ENCODE assay signal across 23 cellular contexts in genomic region chr10:114713525-114713924, GRCh38. TPM values are rescaled to one million over a fixed set of nuclear protein-coding genes. Genes with fewer than 3 reads are reported as not detected.
DNase-seq lines count a peak whose midpoint lies in the region; TF ChIP-seq lines count a peak whose summit lies in the region.
"Had no signal": no experiment of that assay in that cellular context is flagged by ENCODE, and none has a peak within 500 bp of the region (broad histone marks: within the 10 kb centered on the region; RNA-seq: fewer than 3 reads in every experiment).

No MANE protein-coding gene starts in this region.

- H3K27ac Mint-ChIP-seq in osteocyte (ENCODE audit: unreplicated experiment), result peak overlapping the region; percentile 93
- H3K27ac Mint-ChIP-seq in endodermal cell, result no peak overlapping the region
- H3K27ac Mint-ChIP-seq: activated CD8-positive, alpha-beta T cell treated with anti-CD3 and anti-CD28 coated beads for 36 hours; CD4-positive, alpha-beta memory T cell; dendritic cell treated with granulocyte-macrophage colony-stimulating factor and Interleukin-4, amounts not matched to agents 40 ng/mL and 50 ng/mL, for 4 days; T-cell had no signal

- H3K4me3 ChIP-seq in HEK293 (ENCODE audit: low read depth, low read length), result no peak overlapping the region
- no peak overlapping the region for H3K4me3 ChIP-seq in endodermal cell (ENCODE audit: low read length)
- H3K4me3 ChIP-seq: HAP-1, lung, MG63, vagina had no signal

- H3K27me3 ChIP-seq in endodermal cell (ENCODE audit: control insufficient read depth, insufficient read depth, low read length, poor library complexity, severe bottlenecking), result no peaks in the 10 kb centered on the region
- H3K27me3 ChIP-seq: brain microvascular endothelial cell, MG63, vagina had no signal

- CTCF ChIA-PET in HEK293 (lab: Yijun Ruan, JAX), result interaction anchor here (0.6 to 2.7 kb wide), 7 partner anchors 10 to 423 kb away, joined by 3 to 16 read pairs (median 3); no protein-coding TSS in a partner anchor

- H3K4me1 ChIP-seq in HEK293 (ENCODE audit: control insufficient read depth, insufficient read depth, low read length) (peaks cover 46% of the 10 kb centered on the region), endodermal cell (ENCODE audit: control insufficient read depth, insufficient read depth, low read length) (no peaks in the 10 kb centered on the region)
- H3K4me1 ChIP-seq: HAP-1 had no signal

- H3K27ac ChIP-seq in HEK293 (ENCODE audit: extremely low read depth, low read depth, low read length) (peak overlapping the region; percentile 71; the same call in 1 of the 2 replicates), cingulate gyrus (ENCODE audit: low read depth, low read length) (peak overlapping the region; percentile 48), endodermal cell (ENCODE audit: low read depth, low read length) (no peak overlapping the region)

- DNase-seq in Ammon's horn (ENCODE audit: low spot score), result peak; percentile 12
- no peak for DNase-seq in osteocyte (ENCODE audit: extremely low spot score, unreplicated experiment)
- DNase-seq in NK-92 (lab: John Stamatoyannopoulos, UW; ENCODE audit: unreplicated experiment), result no peak
- no peak for DNase-seq in NCI-H526 treated with DMSO at 0.1 percent for 48 hours (lab: John Stamatoyannopoulos, UW)
- DNase-seq in endodermal cell, result no peak
- DNase-seq: activated CD4-positive, CD25-positive, alpha-beta regulatory T cell treated with anti-CD3 and anti-CD28 coated beads, Interleukin-2, amount 50 U/mL, for 72 hours; activated CD8-positive, alpha-beta T cell treated with anti-CD3 and anti-CD28 coated beads for 36 hours; activated effector memory CD4-positive, alpha-beta T cell treated with anti-CD3 and anti-CD28 coated beads, Interleukin-2, amount 50 U/mL, for 16 hours; activated T-cell treated with anti-CD3 and anti-CD28 coated beads for 4 hours; brain microvascular endothelial cell; CD4-positive, alpha-beta memory T cell; DMS 273 treated with DMSO at 0.1 percent for 48 hours; MG63; NCI-H1436 treated with DMSO at 0.1 percent for 48 hours; NCI-H2171; NCI-H526; T-cell had no signal

- H3K36me3 ChIP-seq in HEK293 (ENCODE audit: control insufficient read depth in 2 of 2, insufficient read depth in 1 of 2, low read length in 2 of 2) (no peaks in the 10 kb centered on the region), endodermal cell (ENCODE audit: control insufficient read depth, insufficient read depth, low read length) (no peaks in the 10 kb centered on the region)
- H3K36me3 ChIP-seq: brain microvascular endothelial cell, HAP-1, vagina had no signal

- peak overlapping the region; percentile 61 for H3K4me3 Mint-ChIP-seq in osteocyte (ENCODE audit: unreplicated experiment)
- no peak overlapping the region for H3K4me3 Mint-ChIP-seq in endodermal cell
- H3K4me3 Mint-ChIP-seq: activated CD8-positive, alpha-beta T cell treated with anti-CD3 and anti-CD28 coated beads for 36 hours; CD4-positive, alpha-beta memory T cell; dendritic cell treated with granulocyte-macrophage colony-stimulating factor and Interleukin-4, amounts not matched to agents 40 ng/mL and 50 ng/mL, for 4 days; T-cell had no signal

- POLR2A ChIA-PET in HEK293 (lab: Yijun Ruan, JAX), result interaction anchor here (0.6 kb wide), 1 partner anchor 15 kb away, joined by 4 read pairs; no protein-coding TSS in a partner anchor

- TF ChIP-seq CTCF in HEK293 (tag by site-specific recombination; IDR thresholded peaks at IDR 0.05), result no peak
- no peak for TF ChIP-seq CTCF in osteocyte (IDR thresholded peaks at IDR 0.05)
- no peak for TF ChIP-seq CTCF in endodermal cell (conservative IDR thresholded peaks at IDR 0.05)

- H3K9me3 ChIP-seq in HEK293 (ENCODE audit: control insufficient read depth, insufficient read depth, low read depth, low read length), result no peaks in the 10 kb centered on the region
- H3K9me3 ChIP-seq in endodermal cell (ENCODE audit: control insufficient read depth, low read length), result no peaks in the 10 kb centered on the region
- H3K9me3 ChIP-seq: HAP-1, MG63, vagina had no signal

- 78% methylated on average over 5 of the region's 5 CpGs; no CpG with 5 or more reads in 1 of the 2 experiments for WGBS in endodermal cell (ENCODE audit: insufficient coverage in 1 of 2, insufficient read length in 1 of 2), 2 experiments

- H3K9ac ChIP-seq in endodermal cell (ENCODE audit: extremely low read depth, low read length, poor library complexity, severe bottlenecking), result no peak overlapping the region

- H3K4me1 Mint-ChIP-seq in osteocyte (ENCODE audit: unreplicated experiment) (peaks cover 65% of the 10 kb centered on the region), endodermal cell (peaks cover 16% of the 10 kb centered on the region)
- H3K4me1 Mint-ChIP-seq: T-cell had no signal

- no peaks in the 10 kb centered on the region for H3K36me3 Mint-ChIP-seq in osteocyte (ENCODE audit: unreplicated experiment)
- H3K36me3 Mint-ChIP-seq in endodermal cell (ENCODE audit: low read depth), result no peaks in the 10 kb centered on the region
- H3K36me3 Mint-ChIP-seq: CD4-positive, alpha-beta memory T cell; T-cell had no signal

- H3K9me3 Mint-ChIP-seq in osteocyte (ENCODE audit: unreplicated experiment) (no peaks in the 10 kb centered on the region), endodermal cell (no peaks in the 10 kb centered on the region)
- H3K9me3 Mint-ChIP-seq: activated CD8-positive, alpha-beta T cell treated with anti-CD3 and anti-CD28 coated beads for 36 hours; CD4-positive, alpha-beta memory T cell; dendritic cell treated with granulocyte-macrophage colony-stimulating factor and Interleukin-4, amounts not matched to agents 40 ng/mL and 50 ng/mL, for 4 days; T-cell had no signal

- H3K27me3 Mint-ChIP-seq in osteocyte (ENCODE audit: unreplicated experiment), result no peaks in the 10 kb centered on the region
- H3K27me3 Mint-ChIP-seq in endodermal cell (ENCODE audit: insufficient read depth), result no peaks in the 10 kb centered on the region

TF ChIP-seq in HEK293, 187 proteins besides CTCF, POLR2A, EP300 and RAD21 (continues in another document):
- no peak for TF ChIP-seq SP3 (tag by site-specific recombination; IDR thresholded peaks at IDR 0.05)
- TF ChIP-seq ZNF292 (tag by site-specific recombination; IDR thresholded peaks at IDR 0.05; ENCODE audit: borderline replicate concordance, low read depth), result no peak
- no peak for TF ChIP-seq ZNF449 (tag by site-specific recombination; IDR thresholded peaks at IDR 0.05)
- TF ChIP-seq, protein P1, sequence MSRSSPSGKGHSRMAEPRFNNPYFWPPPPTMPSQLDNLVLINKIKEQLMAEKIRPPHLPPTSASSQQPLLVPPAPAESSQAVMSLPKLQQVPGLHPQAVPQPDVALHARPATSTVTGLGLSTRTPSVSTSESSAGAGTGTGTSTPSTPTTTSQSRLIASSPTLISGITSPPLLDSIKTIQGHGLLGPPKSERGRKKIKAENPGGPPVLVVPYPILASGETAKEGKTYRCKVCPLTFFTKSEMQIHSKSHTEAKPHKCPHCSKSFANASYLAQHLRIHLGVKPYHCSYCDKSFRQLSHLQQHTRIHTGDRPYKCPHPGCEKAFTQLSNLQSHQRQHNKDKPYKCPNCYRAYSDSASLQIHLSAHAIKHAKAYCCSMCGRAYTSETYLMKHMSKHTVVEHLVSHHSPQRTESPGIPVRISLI (tag by site-specific recombination; IDR thresholded peaks at IDR 0.05), result no peak
- TF ChIP-seq ZNF423 (tag by site-specific recombination; IDR thresholded peaks at IDR 0.05), result no peak
- TF ChIP-seq SP7 (tag by site-specific recombination; IDR thresholded peaks at IDR 0.05), result no peak
- TF ChIP-seq PRDM1 (tag by site-specific recombination; IDR thresholded peaks at IDR 0.05), result 0 out of 2 replicates have a peak, but pooled peaks have one; percentile 11
- TF ChIP-seq KLF1 (tag by site-specific recombination; IDR thresholded peaks at IDR 0.05), result no peak
- no peak for TF ChIP-seq ZNF394 (tag by site-specific recombination; IDR thresholded peaks at IDR 0.05; ENCODE audit: borderline replicate concordance)
- TF ChIP-seq, protein P2, sequence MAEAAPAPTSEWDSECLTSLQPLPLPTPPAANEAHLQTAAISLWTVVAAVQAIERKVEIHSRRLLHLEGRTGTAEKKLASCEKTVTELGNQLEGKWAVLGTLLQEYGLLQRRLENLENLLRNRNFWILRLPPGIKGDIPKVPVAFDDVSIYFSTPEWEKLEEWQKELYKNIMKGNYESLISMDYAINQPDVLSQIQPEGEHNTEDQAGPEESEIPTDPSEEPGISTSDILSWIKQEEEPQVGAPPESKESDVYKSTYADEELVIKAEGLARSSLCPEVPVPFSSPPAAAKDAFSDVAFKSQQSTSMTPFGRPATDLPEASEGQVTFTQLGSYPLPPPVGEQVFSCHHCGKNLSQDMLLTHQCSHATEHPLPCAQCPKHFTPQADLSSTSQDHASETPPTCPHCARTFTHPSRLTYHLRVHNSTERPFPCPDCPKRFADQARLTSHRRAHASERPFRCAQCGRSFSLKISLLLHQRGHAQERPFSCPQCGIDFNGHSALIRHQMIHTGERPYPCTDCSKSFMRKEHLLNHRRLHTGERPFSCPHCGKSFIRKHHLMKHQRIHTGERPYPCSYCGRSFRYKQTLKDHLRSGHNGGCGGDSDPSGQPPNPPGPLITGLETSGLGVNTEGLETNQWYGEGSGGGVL (tag by site-specific recombination; IDR thresholded peaks at IDR 0.05), result no peak
- TF ChIP-seq ZNF266 (tag by site-specific recombination; IDR thresholded peaks at IDR 0.05; ENCODE audit: low read depth), result no peak
- no peak for TF ChIP-seq ZBTB1 (tag by site-specific recombination; IDR thresholded peaks at IDR 0.05)
- no peak for TF ChIP-seq ZNF529 (tag by site-specific recombination; IDR thresholded peaks at IDR 0.05; ENCODE audit: insufficient replicate concordance)

RNA-seq across cellular contexts. Expression of gene ABLIM1, which starts 55.5 kb away (rescaled TPM):
- 39.0 and 43.3 TPM in 2 replicates for total RNA-seq in osteocyte
- total RNA-seq in endodermal cell, result 10 to 100 TPM; 39.3 to 49.3 TPM
- 45.2 TPM for polyA plus RNA-seq in endodermal cell (2013, experiment 1 of 2)
- polyA plus RNA-seq in endodermal cell (2013, experiment 2 of 2), result 52.5 TPM
